ENCODE assay signal across 20 cellular contexts in genomic region chr9:127114606-127115005, GRCh38. TPM values are rescaled to one million over a fixed set of nuclear protein-coding genes. Genes with fewer than 3 reads are reported as not detected.
"Had no signal": no experiment of that assay in that cellular context is flagged by ENCODE, and none has a peak within 500 bp of the region (broad histone marks: within the 10 kb centered on the region; RNA-seq: fewer than 3 reads in every experiment).

No MANE protein-coding gene starts in this region.

- H3K27ac ChIP-seq: body of pancreas, cardiac muscle cell, foreskin keratinocyte, ovary, right lobe of liver, upper lobe of left lung had no signal

- H3K4me1 ChIP-seq: foreskin keratinocyte, right lobe of liver had no signal

- ATAC-seq: activated naive CD8-positive, alpha-beta T cell treated with anti-CD3 and anti-CD28 coated beads, Interleukin-2, amount 50 U/mL, for 24 hours; body of pancreas; foreskin keratinocyte; left lobe of liver; natural killer cell treated with Interleukin-12 subunit alpha and Interleukin-12 subunit beta and Interleukin-15 and Interleukin-18, amount 100 ng/mL, for 72 hours; right lobe of liver; stimulated activated memory B cell treated with anti-CD40 and anti-IgM and Interleukin-4, amounts not matched to agents 10 μg/mL and 1 μg/mL and 100 μg/mL, for 72 hours had no signal

- H3K27me3 ChIP-seq: body of pancreas, cardiac muscle cell, ovary, right lobe of liver, upper lobe of left lung had no signal

- FAIRE-seq: kidney, small intestine had no signal

- H3K4me3 ChIP-seq: body of pancreas, cardiac muscle cell, ovary, right lobe of liver, upper lobe of left lung had no signal

- H3K9me3 ChIP-seq: body of pancreas, ovary, right lobe of liver, upper lobe of left lung had no signal

- DNase-seq: activated CD4-positive, alpha-beta memory T cell treated with anti-CD3 and anti-CD28 coated beads, Interleukin-2, amount 10 ng/mL, durations not matched to agents 7 days and 5 days; activated CD4-positive, alpha-beta T cell treated with anti-CD3 and anti-CD28 coated beads, Interleukin-2, amount 10 ng/mL, durations not matched to agents 24 days and 14 days; activated effector memory CD4-positive, alpha-beta T cell treated with anti-CD3 and anti-CD28 coated beads, Interleukin-2, amount 50 U/mL, for 16 hours; activated naive CD4-positive, alpha-beta T cell treated with anti-CD3 and anti-CD28 coated beads, Interleukin-2, amount 50 U/mL, for 16 hours; activated naive CD8-positive, alpha-beta T cell treated with anti-CD3 and anti-CD28 coated beads, Interleukin-2, amount 50 U/mL, for 24 hours; activated T-cell treated with anti-CD3 and anti-CD28 coated beads for 4 hours; body of pancreas; effector CD8-positive, alpha-beta T cell; erythroblast; foreskin keratinocyte; kidney; midbrain; ovary; right lobe of liver; small intestine; upper lobe of left lung had no signal

- H3K36me3 ChIP-seq: cardiac muscle cell, ovary, right lobe of liver, upper lobe of left lung had no signal

RNA-seq across cellular contexts. Expression of gene ANGPTL2, which starts 7.8 kb away (rescaled TPM):
- total RNA-seq: activated CD4-positive, alpha-beta T cell treated with anti-CD3 and anti-CD28 coated beads, Interleukin-2, amount 10 ng/mL, durations not matched to agents 24 days and 14 days; natural killer cell treated with Interleukin-12 subunit alpha and Interleukin-12 subunit beta and Interleukin-15 and Interleukin-18, amount 100 ng/mL, for 72 hours had no signal
